ENCODE assay signal across 17 cellular contexts in the genomic region with DNA sequence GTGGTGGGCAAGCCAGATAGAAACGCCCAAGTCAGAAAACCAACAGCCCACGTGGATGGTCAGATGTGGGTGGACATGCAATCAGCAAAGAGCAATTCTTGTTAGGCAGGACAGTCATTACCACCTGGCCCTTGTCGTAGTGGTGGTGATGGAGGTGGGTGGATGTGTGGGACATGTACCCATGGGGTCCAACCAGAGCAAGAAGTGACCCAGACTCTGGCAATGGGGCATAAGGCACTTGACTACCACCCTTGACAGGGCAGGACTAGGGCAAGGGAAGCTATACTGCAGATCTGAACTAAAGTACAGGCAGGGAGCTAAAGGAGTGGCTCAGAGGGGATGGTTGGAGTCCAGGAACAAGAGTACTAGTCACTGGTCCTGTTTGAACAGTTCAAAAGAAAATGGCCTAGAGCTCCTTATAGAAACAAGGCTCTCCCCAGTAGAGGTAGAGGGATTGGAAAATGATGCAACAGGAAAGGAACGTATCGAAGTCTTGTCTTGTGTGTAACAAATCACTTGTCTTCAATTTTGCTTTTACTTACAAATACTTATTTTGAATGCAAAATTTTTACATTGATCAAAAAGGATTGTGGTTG. TPM values are rescaled to one million over a fixed set of nuclear protein-coding genes. Genes with fewer than 3 reads are reported as not detected.
"Had no signal": no experiment of that assay in that cellular context is flagged by ENCODE, and none has a peak within 500 bp of the region (broad histone marks: within the 10 kb centered on the region; RNA-seq: fewer than 3 reads in every experiment).

No MANE protein-coding gene starts in this region.

- H3K36me3 Mint-ChIP-seq: activated naive CD8-positive, alpha-beta T cell treated with anti-CD3 and anti-CD28 coated beads for 36 hours; T-cell had no signal

- DNase-seq: activated CD4-positive, alpha-beta T cell treated with anti-CD3 and anti-CD28 coated beads for 1 hour; activated CD4-positive, alpha-beta T cell treated with anti-CD3 and anti-CD28 coated beads, Interleukin-2, amount 50 U/mL, for 48 hours; activated gamma-delta T cell treated with Interleukin-2 at 50 U/mL for 16 hours; activated naive CD8-positive, alpha-beta T cell treated with anti-CD3 and anti-CD28 coated beads for 36 hours; activated T-cell treated with anti-CD3 and anti-CD28 coated beads, Interleukin-2, amount 50 U/mL, for 72 hours; hippocampal formation; nephron progenitor cell; small intestine; stomach; T-cell; T1000; uterus had no signal

- ATAC-seq: activated T-cell treated with anti-CD3 and anti-CD28 coated beads, Interleukin-2, amount 50 U/mL, for 72 hours; gastroesophageal sphincter; T-cell had no signal

- H3K4me3 ChIP-seq: gastroesophageal sphincter, stomach, thoracic aorta, uterus had no signal

- H3K36me3 ChIP-seq: gastroesophageal sphincter, stomach, thoracic aorta, uterus had no signal

- H3K4me3 Mint-ChIP-seq: activated naive CD8-positive, alpha-beta T cell treated with anti-CD3 and anti-CD28 coated beads for 36 hours; activated T-cell treated with anti-CD3 and anti-CD28 coated beads, Interleukin-2, amount 50 U/mL, for 72 hours; nephron progenitor cell; T-cell had no signal

- H3K4me1 Mint-ChIP-seq: activated naive CD8-positive, alpha-beta T cell treated with anti-CD3 and anti-CD28 coated beads for 36 hours; T-cell had no signal

- H3K4me1 ChIP-seq: uterus had no signal

- H3K27me3 Mint-ChIP-seq: activated naive CD8-positive, alpha-beta T cell treated with anti-CD3 and anti-CD28 coated beads for 36 hours; T-cell had no signal

- H3K27ac ChIP-seq: gastroesophageal sphincter, stomach, thoracic aorta, uterus had no signal

- H3K27ac Mint-ChIP-seq: activated naive CD8-positive, alpha-beta T cell treated with anti-CD3 and anti-CD28 coated beads for 36 hours; activated T-cell treated with anti-CD3 and anti-CD28 coated beads, Interleukin-2, amount 50 U/mL, for 72 hours; T-cell had no signal

- H3K27me3 ChIP-seq: gastroesophageal sphincter, stomach, uterus had no signal

- H3K9me3 Mint-ChIP-seq: activated naive CD8-positive, alpha-beta T cell treated with anti-CD3 and anti-CD28 coated beads for 36 hours; activated T-cell treated with anti-CD3 and anti-CD28 coated beads, Interleukin-2, amount 50 U/mL, for 72 hours; nephron progenitor cell; T-cell had no signal

- H3K9me3 ChIP-seq: gastroesophageal sphincter, stomach, thoracic aorta, uterus had no signal

RNA-seq across cellular contexts. Expression of gene LMOD2, which starts 17.6 kb away (rescaled TPM):
- total RNA-seq: activated naive CD8-positive, alpha-beta T cell treated with anti-CD3 and anti-CD28 coated beads for 36 hours; activated T-cell treated with anti-CD3 and anti-CD28 coated beads, Interleukin-2, amount 50 U/mL, for 72 hours; fibroblast of lung; gastroesophageal sphincter; lung microvascular endothelial cell; osteocyte; stomach; T-cell; thoracic aorta had no signal
- polyA plus RNA-seq: fibroblast of lung had no signal
